ENCODE assay signal across 1 cellular context in genomic region chr2:62653582-62654422, GRCh38.
TF ChIP-seq lines count a peak whose summit lies in the region.

No MANE protein-coding gene starts in this region.

TF ChIP-seq in IMR-90, 13 proteins besides CTCF, POLR2A, EP300 and RAD21:
- TF ChIP-seq MXI1 (IDR thresholded peaks at IDR 0.05; ENCODE audit: borderline replicate concordance, low read depth, low read length) = no peak
- no peak for TF ChIP-seq RCOR1 (IDR thresholded peaks at IDR 0.05; ENCODE audit: insufficient replicate concordance, low read length)
- TF ChIP-seq FOS (IDR thresholded peaks at IDR 0.05; ENCODE audit: low read depth, low read length) = no peak
- no peak for TF ChIP-seq NFE2L2 (IDR thresholded peaks at IDR 0.05; ENCODE audit: low read depth, low read length)
- no peak for TF ChIP-seq BHLHE40 (IDR thresholded peaks at IDR 0.05; ENCODE audit: low read depth, low read length)
- TF ChIP-seq, protein P1, sequence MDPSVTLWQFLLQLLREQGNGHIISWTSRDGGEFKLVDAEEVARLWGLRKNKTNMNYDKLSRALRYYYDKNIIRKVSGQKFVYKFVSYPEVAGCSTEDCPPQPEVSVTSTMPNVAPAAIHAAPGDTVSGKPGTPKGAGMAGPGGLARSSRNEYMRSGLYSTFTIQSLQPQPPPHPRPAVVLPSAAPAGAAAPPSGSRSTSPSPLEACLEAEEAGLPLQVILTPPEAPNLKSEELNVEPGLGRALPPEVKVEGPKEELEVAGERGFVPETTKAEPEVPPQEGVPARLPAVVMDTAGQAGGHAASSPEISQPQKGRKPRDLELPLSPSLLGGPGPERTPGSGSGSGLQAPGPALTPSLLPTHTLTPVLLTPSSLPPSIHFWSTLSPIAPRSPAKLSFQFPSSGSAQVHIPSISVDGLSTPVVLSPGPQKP (IDR thresholded peaks at IDR 0.05; ENCODE audit: borderline replicate concordance, low read depth, low read length) = no peak
- TF ChIP-seq CEBPB (IDR thresholded peaks at IDR 0.05; ENCODE audit: low read depth, low read length) = no peak
- no peak for TF ChIP-seq RFX5 (IDR thresholded peaks at IDR 0.05; ENCODE audit: low read depth, low read length)
- no peak for TF ChIP-seq USF2 (IDR thresholded peaks at IDR 0.05; ENCODE audit: low read depth, low read length)
- no peak for TF ChIP-seq MAFK (IDR thresholded peaks at IDR 0.05; ENCODE audit: low read depth, low read length)
- no peak for TF ChIP-seq MAZ (IDR thresholded peaks at IDR 0.05; ENCODE audit: borderline replicate concordance, low read depth, low read length)
- no peak for TF ChIP-seq CHD1 (IDR thresholded peaks at IDR 0.05; ENCODE audit: low read depth, low read length)
- no peak for TF ChIP-seq SMC3 (IDR thresholded peaks at IDR 0.05; ENCODE audit: low read depth, low read length)
